Comparison of ENCODE assay signal across 10 cellular contexts in the genomic region with DNA sequence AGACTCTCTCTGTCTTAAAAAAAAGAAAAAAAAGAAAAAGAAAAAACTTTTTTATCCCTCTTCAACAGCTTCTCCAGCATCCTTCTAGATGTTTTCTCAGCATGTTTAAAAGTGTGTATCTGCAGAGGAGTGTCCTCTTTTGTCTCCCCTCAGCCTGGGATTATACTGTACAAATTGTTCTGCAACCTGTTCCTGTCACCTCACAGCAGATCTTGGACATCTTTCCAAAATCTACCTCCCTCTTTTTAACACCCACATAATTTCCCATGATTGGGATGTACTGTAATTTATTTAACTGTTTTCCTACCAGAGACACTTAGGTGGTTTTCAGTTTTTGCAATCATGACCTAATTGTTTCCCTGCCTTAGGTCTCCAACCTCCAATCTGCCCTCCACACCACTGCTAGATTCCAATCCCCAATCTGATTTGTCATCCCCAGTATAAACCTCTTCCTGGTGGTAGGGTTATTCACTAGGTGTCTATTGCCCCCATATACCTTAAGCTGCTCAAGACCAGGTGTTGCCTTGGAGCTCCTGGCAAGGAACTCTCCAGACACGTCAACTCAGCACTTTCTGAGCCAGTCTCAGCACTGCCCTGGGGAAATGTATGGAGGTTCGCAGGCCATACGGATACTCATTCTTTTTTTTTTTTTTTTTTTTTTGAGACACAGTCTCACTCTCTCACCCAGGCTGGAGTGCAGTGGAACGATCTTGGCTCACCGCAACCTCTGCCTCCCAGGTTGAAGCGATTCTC. TPM values are rescaled to one million over a fixed set of nuclear protein-coding genes. Genes with fewer than 3 reads are reported as not detected.
A peak's percentile ranks its signal among the peaks of the same experiment; 100 is the strongest.
DNase-seq lines count a peak whose midpoint lies in the region; ATAC-seq and TF ChIP-seq lines count a peak whose summit lies in the region.
"Had no signal": no experiment of that assay in that cellular context is flagged by ENCODE, and none has a peak within 500 bp of the region (broad histone marks: within the 10 kb centered on the region; RNA-seq: fewer than 3 reads in every experiment).

No MANE protein-coding gene starts in this region.

- H3K4me1 ChIP-seq in mesendoderm (ENCODE audit: control insufficient read depth, low read depth, low read length) (peaks cover 11% of the 10 kb centered on the region), thyroid gland (peaks cover 67 to 89% of the 10 kb centered on the region in 2 donors)

- H3K4me3 ChIP-seq in mesendoderm (ENCODE audit: low read length) (no peak overlapping the region), thyroid gland (replicated peaks in 1 of 3) (no peak overlapping the region)

- H2BK120ac ChIP-seq in mesendoderm (ENCODE audit: low read depth, low read length), result no peak overlapping the region

- H3K27ac ChIP-seq in angular gyrus (ENCODE audit: low read depth, low read length) (peak overlapping the region; percentile 100), mesendoderm (ENCODE audit: low read depth, low read length) (no peak overlapping the region), thyroid gland (peak overlapping the region; percentile 97 to 99 (median 98))

- no peak for DNase-seq in activated T-cell treated with anti-CD3 and anti-CD28 coated beads, Interleukin-2, amount 50 U/mL, for 72 hours
- no peak for DNase-seq in activated T-cell treated with anti-CD3 and anti-CD28 coated beads, Interleukin-2, amount 50 U/mL, for 48 hours
- DNase-seq in mesendoderm (no peak), thyroid gland (no peak), activated gamma-delta T cell treated with Interleukin-2 at 50 U/mL for 16 hours (no peak), GM10266 (ENCODE audit: extremely low spot score) (no peak), pons (ENCODE audit: low spot score) (no peak)
- DNase-seq: amniotic stem cell, foreskin melanocyte had no signal

- H3K36me3 Mint-ChIP-seq in activated T-cell treated with anti-CD3 and anti-CD28 coated beads, Interleukin-2, amount 50 U/mL, for 72 hours (ENCODE audit: insufficient read depth in 2 of 2), result no peaks in the 10 kb centered on the region

- no peaks in the 10 kb centered on the region for H3K79me2 ChIP-seq in mesendoderm (ENCODE audit: control insufficient read depth, insufficient read depth, low read length)

- H3K27ac Mint-ChIP-seq in activated T-cell treated with anti-CD3 and anti-CD28 coated beads, Interleukin-2, amount 50 U/mL, for 72 hours, result peak overlapping the region; percentile 19

- no peaks in the 10 kb centered on the region for H3K27me3 Mint-ChIP-seq in activated T-cell treated with anti-CD3 and anti-CD28 coated beads, Interleukin-2, amount 50 U/mL, for 72 hours (ENCODE audit: low read depth)

- H3K23ac ChIP-seq in mesendoderm (ENCODE audit: low read length), result no peak overlapping the region

- no peak overlapping the region for H2AK5ac ChIP-seq in mesendoderm (ENCODE audit: low read length)

- intact Hi-C loops in thyroid gland (cut with DNase I), result no loop called here

- no peak overlapping the region for H3K4me2 ChIP-seq in mesendoderm (ENCODE audit: low read length)

- H3K27me3 ChIP-seq in mesendoderm (ENCODE audit: insufficient read depth, low read length, poor library complexity), result no peaks in the 10 kb centered on the region
- H3K27me3 ChIP-seq in thyroid gland, result no peaks in the 10 kb centered on the region

- H3K79me1 ChIP-seq in mesendoderm (ENCODE audit: low read length), result no peaks in the 10 kb centered on the region

- H3K56ac ChIP-seq in mesendoderm (ENCODE audit: low read length), result peak overlapping the region; percentile 49

- H3K4me1 Mint-ChIP-seq in activated T-cell treated with anti-CD3 and anti-CD28 coated beads, Interleukin-2, amount 50 U/mL, for 72 hours (ENCODE audit: low read depth), result peaks cover 86% of the 10 kb centered on the region

- H4K5ac ChIP-seq in mesendoderm (ENCODE audit: low read length), result no peak overlapping the region

- no peaks in the 10 kb centered on the region for H3K9me3 ChIP-seq in thyroid gland

- H3K4ac ChIP-seq in mesendoderm (ENCODE audit: low read depth, low read length), result no peak overlapping the region

- H2BK5ac ChIP-seq in mesendoderm (ENCODE audit: low read length), result no peak overlapping the region

- H3K4me3 Mint-ChIP-seq in activated T-cell treated with anti-CD3 and anti-CD28 coated beads, Interleukin-2, amount 50 U/mL, for 72 hours, result peak overlapping the region; percentile 15 to 38

- H3K18ac ChIP-seq in mesendoderm (ENCODE audit: low read length), result no peak overlapping the region

- H3K9ac ChIP-seq in mesendoderm (ENCODE audit: low read length), result no peak overlapping the region

- no peak overlapping the region for H2BK15ac ChIP-seq in mesendoderm (replicated peaks; ENCODE audit: low read depth)

- no peaks in the 10 kb centered on the region for H3K9me3 Mint-ChIP-seq in activated T-cell treated with anti-CD3 and anti-CD28 coated beads, Interleukin-2, amount 50 U/mL, for 72 hours

- TF ChIP-seq POLR2A in thyroid gland (IDR thresholded peaks at IDR 0.05), result no peak

- no peak for TF ChIP-seq CTCF in thyroid gland (IDR thresholded peaks at IDR 0.05)
- no peak for TF ChIP-seq CTCF in GM10266 (IDR thresholded peaks at IDR 0.05; ENCODE audit: control insufficient read depth, insufficient read depth, low read depth, missing control alignments)

- no peaks in the 10 kb centered on the region for H3K36me3 ChIP-seq in mesendoderm (ENCODE audit: control insufficient read depth, insufficient read depth, low read length)
- H3K36me3 ChIP-seq in thyroid gland, result no peaks in the 10 kb centered on the region

- no CpG with 5 or more reads among the region's 6 CpGs for WGBS in mesendoderm (ENCODE audit: extremely low coverage, insufficient coverage, low lambda C conversion rate)
- WGBS in thyroid gland, 2 donors, result 88 to 95% methylated on average over 6 of the region's 6 CpGs

- ATAC-seq in activated T-cell treated with anti-CD3 and anti-CD28 coated beads, Interleukin-2, amount 50 U/mL, for 72 hours (replicated peaks in 1 of 2), result no peak

- H4K8ac ChIP-seq in mesendoderm (ENCODE audit: low read depth, low read length), result no peak overlapping the region

RNA-seq across cellular contexts. Expression of a gene that starts 17.6 kb away (rescaled TPM):
- total RNA-seq in activated T-cell treated with anti-CD3 and anti-CD28 coated beads, Interleukin-2, amount 50 U/mL, for 72 hours, result 1,000 to 10,000 TPM; 1,119 to 1,202 TPM
- 13.6 TPM for polyA plus RNA-seq in mesendoderm (2013, experiment 1 of 2)
- 13.8 TPM for polyA plus RNA-seq in mesendoderm (2013, experiment 2 of 2)
- 100 to 1,000 TPM in 3 of 4 donors, 10 to 100 TPM in 1; 93.0 to 309 (median 134) TPM for total RNA-seq in thyroid gland

RNA-seq across cellular contexts. Expression of a gene that starts 40.1 kb away (rescaled TPM):
- total RNA-seq in activated T-cell treated with anti-CD3 and anti-CD28 coated beads, Interleukin-2, amount 50 U/mL, for 72 hours, result 10 to 100 TPM; 81.2 to 84.3 TPM
- polyA plus RNA-seq in mesendoderm (2013, experiment 1 of 2), result 31.3 TPM
- polyA plus RNA-seq in mesendoderm (2013, experiment 2 of 2), result 32.2 TPM
- total RNA-seq in thyroid gland, result 10 to 100 TPM; 26.7 to 30.3 (median 28.1) TPM

RNA-seq across cellular contexts. Expression of a gene that starts 40.3 kb away (rescaled TPM):
- total RNA-seq in activated T-cell treated with anti-CD3 and anti-CD28 coated beads, Interleukin-2, amount 50 U/mL, for 72 hours, result 100 to 1,000 TPM; 183 to 197 TPM
- 46.8 TPM for polyA plus RNA-seq in mesendoderm (2013, experiment 1 of 2)
- 43.6 TPM for polyA plus RNA-seq in mesendoderm (2013, experiment 2 of 2)
- total RNA-seq in thyroid gland, result 100 to 1,000 TPM; 100 to 214 (median 129) TPM
